In genomic region chr5:164235176-164235914, GRCh38 we compare ENCODE assay signal across 19 cellular contexts.
A peak's percentile ranks its signal among the peaks of the same experiment; 100 is the strongest.
DNase-seq lines count a peak whose midpoint lies in the region; ATAC-seq, FAIRE-seq and TF ChIP-seq lines count a peak whose summit lies in the region.
"Had no signal": no experiment of that assay in that cellular context is flagged by ENCODE, and none has a peak within 500 bp of the region (broad histone marks: within the 10 kb centered on the region; RNA-seq: fewer than 3 reads in every experiment).

No MANE protein-coding gene starts in this region.

- peak overlapping the region; percentile 16 for H3K4me2 ChIP-seq in astrocyte (ENCODE audit: low read length)

- H4K20me1 ChIP-seq in astrocyte (ENCODE audit: insufficient read depth, low read length): no peaks in the 10 kb centered on the region

- intact Hi-C loops in heart right ventricle (cut with DNase I): no loop called here
- intact Hi-C loops in activated T-helper 2 cell treated with anti-CD3 and anti-CD28 coated beads, Interferon-gamma antibody, Interleukin-2, Interleukin-4, amounts not matched to agents 10 μg/mL and 5 μg/mL and 100 μg/mL, durations not matched to agents 14 hours and 24 hours and 36 hours (cut with micrococcal nuclease): no loop called here

- H3K36me3 ChIP-seq in astrocyte (ENCODE audit: insufficient read depth, low read length): no peaks in the 10 kb centered on the region
- no peaks in the 10 kb centered on the region for H3K36me3 ChIP-seq in heart right ventricle
- H3K36me3 ChIP-seq: cardiac muscle cell, sigmoid colon, SJSA1 had no signal

- H3K4me1 ChIP-seq in astrocyte (ENCODE audit: insufficient read depth, low read length): peaks cover 14% of the 10 kb centered on the region
- H3K4me1 ChIP-seq in heart right ventricle: peaks cover 0 to 7% (median 0%) of the 10 kb centered on the region in 9 donors
- H3K4me1 ChIP-seq: sigmoid colon, SJSA1 had no signal

- H3K27me3 Mint-ChIP-seq in astrocyte (ENCODE audit: low read depth, unreplicated experiment): no peaks in the 10 kb centered on the region
- no peaks in the 10 kb centered on the region for H3K27me3 Mint-ChIP-seq in activated T-helper 2 cell treated with anti-CD3 and anti-CD28 coated beads, Interferon-gamma antibody, Interleukin-2, Interleukin-4, amounts not matched to agents 10 μg/mL and 5 μg/mL and 100 μg/mL, durations not matched to agents 14 hours and 24 hours and 36 hours (ENCODE audit: low read depth)

- H3K4me3 Mint-ChIP-seq in astrocyte (ENCODE audit: unreplicated experiment): no peak overlapping the region
- H3K4me3 Mint-ChIP-seq in activated T-helper 2 cell treated with anti-CD3 and anti-CD28 coated beads, Interferon-gamma antibody, Interleukin-2, Interleukin-4, amounts not matched to agents 10 μg/mL and 5 μg/mL and 100 μg/mL, durations not matched to agents 14 hours and 24 hours and 36 hours (ENCODE audit: low read depth): no peak overlapping the region
- H3K4me3 Mint-ChIP-seq: CD8-positive, alpha-beta T cell; stimulated activated naive B cell treated with anti-CD40 and anti-IgM and Interleukin-4, amounts not matched to agents 10 μg/mL and 1 μg/mL and 100 μg/mL, for 72 hours had no signal

- ATAC-seq in heart right ventricle: no peak
- no peak for ATAC-seq in left lobe of liver
- ATAC-seq: CD8-positive, alpha-beta T cell; stimulated activated naive B cell treated with anti-CD40 and anti-IgM and Interleukin-4, amounts not matched to agents 10 μg/mL and 1 μg/mL and 100 μg/mL, for 72 hours had no signal

- H3K79me2 ChIP-seq in astrocyte (ENCODE audit: insufficient read depth, low read length): no peaks in the 10 kb centered on the region

- 60 to 69% methylated on average over 3 of the region's 3 CpGs for WGBS in heart right ventricle, 2 donors

- H3K27ac Mint-ChIP-seq in astrocyte (ENCODE audit: unreplicated experiment): peak overlapping the region; percentile 34
- no peak overlapping the region for H3K27ac Mint-ChIP-seq in activated T-helper 2 cell treated with anti-CD3 and anti-CD28 coated beads, Interferon-gamma antibody, Interleukin-2, Interleukin-4, amounts not matched to agents 10 μg/mL and 5 μg/mL and 100 μg/mL, durations not matched to agents 14 hours and 24 hours and 36 hours
- H3K27ac Mint-ChIP-seq: CD8-positive, alpha-beta T cell; stimulated activated naive B cell treated with anti-CD40 and anti-IgM and Interleukin-4, amounts not matched to agents 10 μg/mL and 1 μg/mL and 100 μg/mL, for 72 hours had no signal

- H3K9ac ChIP-seq in astrocyte (ENCODE audit: low read length): no peak overlapping the region

- H2AFZ ChIP-seq in astrocyte (ENCODE audit: low read depth, low read length): no peak overlapping the region

- H3K9me3 Mint-ChIP-seq in astrocyte (ENCODE audit: unreplicated experiment): no peaks in the 10 kb centered on the region
- H3K9me3 Mint-ChIP-seq in activated T-helper 2 cell treated with anti-CD3 and anti-CD28 coated beads, Interferon-gamma antibody, Interleukin-2, Interleukin-4, amounts not matched to agents 10 μg/mL and 5 μg/mL and 100 μg/mL, durations not matched to agents 14 hours and 24 hours and 36 hours: no peaks in the 10 kb centered on the region
- H3K9me3 Mint-ChIP-seq: stimulated activated naive B cell treated with anti-CD40 and anti-IgM and Interleukin-4, amounts not matched to agents 10 μg/mL and 1 μg/mL and 100 μg/mL, for 72 hours had no signal

- no peak overlapping the region for H3K27ac ChIP-seq in astrocyte (ENCODE audit: low read depth, low read length)
- H3K27ac ChIP-seq in heart right ventricle: no peak overlapping the region
- H3K27ac ChIP-seq: cardiac muscle cell, sigmoid colon, SJSA1 had no signal

- FAIRE-seq in astrocyte (lab: Jason Lieb, UNC): no peak
- FAIRE-seq: endometrium, GM19239 had no signal

- TF ChIP-seq CTCF in astrocyte (IDR thresholded peaks at IDR 0.05; ENCODE audit: insufficient read depth, low read depth, low read length) (no peak), heart right ventricle (IDR thresholded peaks at IDR 0.05) (no peak)

- H3K4me1 Mint-ChIP-seq in astrocyte (ENCODE audit: low read depth, unreplicated experiment): peaks cover 25% of the 10 kb centered on the region
- no peaks in the 10 kb centered on the region for H3K4me1 Mint-ChIP-seq in activated T-helper 2 cell treated with anti-CD3 and anti-CD28 coated beads, Interferon-gamma antibody, Interleukin-2, Interleukin-4, amounts not matched to agents 10 μg/mL and 5 μg/mL and 100 μg/mL, durations not matched to agents 14 hours and 24 hours and 36 hours (ENCODE audit: low read depth)

- H3K36me3 Mint-ChIP-seq in astrocyte (ENCODE audit: low read depth, unreplicated experiment): no peaks in the 10 kb centered on the region
- H3K36me3 Mint-ChIP-seq in activated T-helper 2 cell treated with anti-CD3 and anti-CD28 coated beads, Interferon-gamma antibody, Interleukin-2, Interleukin-4, amounts not matched to agents 10 μg/mL and 5 μg/mL and 100 μg/mL, durations not matched to agents 14 hours and 24 hours and 36 hours (ENCODE audit: low read depth): no peaks in the 10 kb centered on the region
- H3K36me3 Mint-ChIP-seq: CD8-positive, alpha-beta T cell; stimulated activated naive B cell treated with anti-CD40 and anti-IgM and Interleukin-4, amounts not matched to agents 10 μg/mL and 1 μg/mL and 100 μg/mL, for 72 hours had no signal

- peak; percentile 4 for DNase-seq in HK-2 (ENCODE audit: unreplicated experiment)
- DNase-seq in astrocyte (ENCODE audit: low read depth): peak; percentile 98
- peak; percentile 91 for DNase-seq in glomerular visceral epithelial cell (ENCODE audit: extremely low spot score)
- peak; percentile 93 for DNase-seq in stromal cell of bone marrow (ENCODE audit: low read depth)
- no peak for DNase-seq in heart right ventricle
- DNase-seq in activated T-helper 2 cell treated with anti-CD3 and anti-CD28 coated beads, Interferon-gamma antibody, Interleukin-2, Interleukin-4, amounts not matched to agents 10 μg/mL and 5 μg/mL and 100 μg/mL, durations not matched to agents 14 hours and 24 hours and 36 hours (ENCODE audit: low spot score): no peak
- DNase-seq in OCI-M1 (lab: John Stamatoyannopoulos, UW): no peak
- no peak for DNase-seq in left lobe of liver (ENCODE audit: low spot score)
- DNase-seq: activated CD8-positive, alpha-beta memory T cell treated with anti-CD3 and anti-CD28 coated beads for 24 hours; activated gamma-delta T cell; CD8-positive, alpha-beta T cell; GF-D8; GOT3; sigmoid colon; stimulated activated naive B cell treated with anti-CD40 and anti-IgM and Interleukin-4, amounts not matched to agents 10 μg/mL and 1 μg/mL and 100 μg/mL, for 72 hours had no signal

- H3K9me3 ChIP-seq in astrocyte (ENCODE audit: insufficient read depth, low read depth, low read length) (no peaks in the 10 kb centered on the region), heart right ventricle (no peaks in the 10 kb centered on the region)
- H3K9me3 ChIP-seq: sigmoid colon, SJSA1 had no signal

- H3K4me3 ChIP-seq in astrocyte (ENCODE audit: insufficient read depth, low read depth, low read length): no peak overlapping the region
- no peak overlapping the region for H3K4me3 ChIP-seq in heart right ventricle
- H3K4me3 ChIP-seq: cardiac muscle cell, sigmoid colon, SJSA1 had no signal

- H3K27me3 ChIP-seq in astrocyte (ENCODE audit: insufficient read depth, low read length) (no peaks in the 10 kb centered on the region), heart right ventricle (no peaks in the 10 kb centered on the region)
- H3K27me3 ChIP-seq: cardiac muscle cell, sigmoid colon, SJSA1 had no signal

Comparison
In these comparisons a context has a peak if more than half of its experiments do, and no peak if none do; other contexts are left out.
1. DNase-seq: peak in HK-2 (single experiment), astrocyte (single experiment), glomerular visceral epithelial cell (single experiment) and stromal cell of bone marrow (single experiment); none in heart right ventricle (0 of 2), activated T-helper 2 cell treated with anti-CD3 and anti-CD28 coated beads, Interferon-gamma antibody, Interleukin-2, Interleukin-4, amounts not matched to agents 10 μg/mL and 5 μg/mL and 100 μg/mL, durations not matched to agents 14 hours and 24 hours and 36 hours (single experiment), OCI-M1 (single experiment) and left lobe of liver (single experiment).